8 cellular contexts compared by ENCODE assay signal in the genomic region with DNA sequence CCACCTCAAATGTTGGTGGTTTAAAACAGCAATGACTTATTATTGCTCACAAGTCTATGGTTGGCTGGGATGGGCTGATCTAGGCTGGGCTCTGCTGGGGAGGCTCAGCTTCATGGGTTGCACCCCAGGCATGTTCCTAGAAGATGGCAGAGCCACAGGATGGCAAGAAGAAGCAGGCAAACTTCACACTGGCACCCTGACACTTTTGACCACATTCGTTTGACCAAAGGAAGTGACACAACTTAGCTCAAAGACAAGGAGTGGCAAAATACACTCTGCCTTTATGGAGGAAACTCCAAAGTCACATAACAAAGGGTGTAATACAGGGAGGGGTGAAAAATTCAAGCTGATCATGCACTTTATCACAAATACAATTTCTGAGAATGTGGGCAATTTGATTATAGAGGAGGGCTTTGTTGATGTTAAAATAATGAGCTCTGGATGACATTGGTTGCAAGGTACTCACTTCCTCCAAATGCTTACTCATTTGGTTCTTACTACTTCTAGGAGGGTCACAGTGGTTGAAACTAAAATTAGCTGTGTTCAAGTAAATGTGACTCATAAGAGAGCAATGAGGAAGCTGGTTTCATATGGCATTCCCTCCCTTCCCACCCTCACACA.
DNase-seq lines count a peak whose midpoint lies in the region; ATAC-seq, FAIRE-seq and TF ChIP-seq lines count a peak whose summit lies in the region.

No MANE protein-coding gene starts in this region.

- H3K27ac Mint-ChIP-seq in CD14-positive monocyte (peak overlapping the region; percentile 83 to 95 (median 93)), type B pancreatic cell (peak overlapping the region; percentile 95), WTC11 (no peak overlapping the region)

- peak; percentile 47 for DNase-seq in CD14-positive monocyte (ENCODE audit: low spot score)
- DNase-seq in GM19239 (ENCODE audit: insufficient read length, low spot score): no peak
- DNase-seq in SK-MEL-5 (ENCODE audit: low read depth, low spot score): peak; percentile 44
- DNase-seq in fibroblast of the conjunctiva (ENCODE audit: low read depth): peak; percentile 59
- no peak for DNase-seq in type B pancreatic cell (ENCODE audit: extremely low spot score, unreplicated experiment)
- no peak for DNase-seq in WTC11 (ENCODE audit: low spot score)
- DNase-seq in NCI-H2081 (lab: John Stamatoyannopoulos, UW): no peak

- intact Hi-C loops in CD14-positive monocyte (cut with micrococcal nuclease): no loop called here

- POLR2A ChIA-PET in WTC11 (lab: Charles Lee): no interaction called here

- CTCF ChIA-PET in WTC11 (lab: Charles Lee): no interaction called here

- peak; percentile 99 for FAIRE-seq in GM19239 (lab: Jason Lieb, UNC)

- TF ChIP-seq CTCF in CD14-positive monocyte (IDR thresholded peaks at IDR 0.05): no peak
- TF ChIP-seq CTCF in type B pancreatic cell (conservative IDR thresholded peaks at IDR 0.05): no peak
- no peak for TF ChIP-seq CTCF in WTC11 (IDR thresholded peaks at IDR 0.05)

- peaks cover 34% of the 10 kb centered on the region for H3K4me1 Mint-ChIP-seq in CD14-positive monocyte
- H3K4me1 Mint-ChIP-seq in type B pancreatic cell (ENCODE audit: unreplicated experiment): no peaks in the 10 kb centered on the region
- H3K4me1 Mint-ChIP-seq in WTC11: peaks cover 7% of the 10 kb centered on the region

- ATAC-seq in HG03159 (IDR thresholded peaks at IDR 0.05; ENCODE audit: unreplicated experiment) (peak; percentile 99), WTC11 (no peak)

- in situ Hi-C loops in SK-MEL-5 (cut with HindIII; ENCODE audit: low pct_unique_long_range_greater_than_20kb, low sequenced_read_pairs): no loop called here

- H3K4me3 Mint-ChIP-seq in CD14-positive monocyte: peak overlapping the region in 1 of 2 donors; percentile 51
- no peak overlapping the region for H3K4me3 Mint-ChIP-seq in type B pancreatic cell
- H3K4me3 Mint-ChIP-seq in WTC11: no peak overlapping the region

- H3K9me3 Mint-ChIP-seq in CD14-positive monocyte (peaks cover 0 to 6% (median 0%) of the 10 kb centered on the region in 7 donors), type B pancreatic cell (peaks cover 5% of the 10 kb centered on the region), WTC11 (no peaks in the 10 kb centered on the region)

- H3K27me3 Mint-ChIP-seq in CD14-positive monocyte (ENCODE audit: low read depth in 3 of 3) (peaks cover 0 to 5% (median 0%) of the 10 kb centered on the region in 3 donors), type B pancreatic cell (peaks cover 6% of the 10 kb centered on the region), WTC11 (ENCODE audit: low read depth) (no peaks in the 10 kb centered on the region)

- H3K36me3 Mint-ChIP-seq in CD14-positive monocyte: peaks cover 0 to 2% of the 10 kb centered on the region in 2 donors
- H3K36me3 Mint-ChIP-seq in type B pancreatic cell: no peaks in the 10 kb centered on the region
- no peaks in the 10 kb centered on the region for H3K36me3 Mint-ChIP-seq in WTC11

TF ChIP-seq in WTC11, 78 proteins besides CTCF, POLR2A, EP300 and RAD21:
- no peak for TF ChIP-seq RELA (CRISPR knock-in tag; IDR thresholded peaks at IDR 0.05; ENCODE audit: borderline replicate concordance)
- TF ChIP-seq MXD4 (CRISPR knock-in tag; IDR thresholded peaks at IDR 0.05; ENCODE audit: borderline replicate concordance): no peak
- TF ChIP-seq, protein P1, sequence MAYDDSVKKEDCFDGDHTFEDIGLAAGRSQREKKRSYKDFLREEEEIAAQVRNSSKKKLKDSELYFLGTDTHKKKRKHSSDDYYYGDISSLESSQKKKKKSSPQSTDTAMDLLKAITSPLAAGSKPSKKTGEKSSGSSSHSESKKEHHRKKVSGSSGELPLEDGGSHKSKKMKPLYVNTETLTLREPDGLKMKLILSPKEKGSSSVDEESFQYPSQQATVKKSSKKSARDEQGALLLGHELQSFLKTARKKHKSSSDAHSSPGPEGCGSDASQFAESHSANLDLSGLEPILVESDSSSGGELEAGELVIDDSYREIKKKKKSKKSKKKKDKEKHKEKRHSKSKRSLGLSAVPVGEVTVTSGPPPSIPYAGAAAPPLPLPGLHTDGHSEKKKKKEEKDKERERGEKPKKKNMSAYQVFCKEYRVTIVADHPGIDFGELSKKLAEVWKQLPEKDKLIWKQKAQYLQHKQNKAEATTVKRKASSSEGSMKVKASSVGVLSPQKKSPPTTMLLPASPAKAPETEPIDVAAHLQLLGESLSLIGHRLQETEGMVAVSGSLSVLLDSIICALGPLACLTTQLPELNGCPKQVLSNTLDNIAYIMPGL (CRISPR knock-in tag; IDR thresholded peaks at IDR 0.05): no peak
- TF ChIP-seq, protein P2, sequence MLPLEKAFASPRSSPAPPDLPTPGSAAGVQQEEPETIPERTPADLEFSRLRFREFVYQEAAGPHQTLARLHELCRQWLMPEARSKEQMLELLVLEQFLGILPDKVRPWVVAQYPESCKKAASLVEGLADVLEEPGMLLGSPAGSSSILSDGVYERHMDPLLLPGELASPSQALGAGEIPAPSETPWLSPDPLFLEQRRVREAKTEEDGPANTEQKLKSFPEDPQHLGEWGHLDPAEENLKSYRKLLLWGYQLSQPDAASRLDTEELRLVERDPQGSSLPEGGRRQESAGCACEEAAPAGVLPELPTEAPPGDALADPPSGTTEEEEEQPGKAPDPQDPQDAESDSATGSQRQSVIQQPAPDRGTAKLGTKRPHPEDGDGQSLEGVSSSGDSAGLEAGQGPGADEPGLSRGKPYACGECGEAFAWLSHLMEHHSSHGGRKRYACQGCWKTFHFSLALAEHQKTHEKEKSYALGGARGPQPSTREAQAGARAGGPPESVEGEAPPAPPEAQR (CRISPR knock-in tag; IDR thresholded peaks at IDR 0.05): no peak
- no peak for TF ChIP-seq NR1H2 (CRISPR knock-in tag; IDR thresholded peaks at IDR 0.05)
- TF ChIP-seq, protein P3, sequence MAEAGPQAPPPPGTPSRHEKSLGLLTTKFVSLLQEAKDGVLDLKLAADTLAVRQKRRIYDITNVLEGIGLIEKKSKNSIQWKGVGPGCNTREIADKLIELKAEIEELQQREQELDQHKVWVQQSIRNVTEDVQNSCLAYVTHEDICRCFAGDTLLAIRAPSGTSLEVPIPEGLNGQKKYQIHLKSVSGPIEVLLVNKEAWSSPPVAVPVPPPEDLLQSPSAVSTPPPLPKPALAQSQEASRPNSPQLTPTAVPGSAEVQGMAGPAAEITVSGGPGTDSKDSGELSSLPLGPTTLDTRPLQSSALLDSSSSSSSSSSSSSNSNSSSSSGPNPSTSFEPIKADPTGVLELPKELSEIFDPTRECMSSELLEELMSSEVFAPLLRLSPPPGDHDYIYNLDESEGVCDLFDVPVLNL (CRISPR knock-in tag; IDR thresholded peaks at IDR 0.05; ENCODE audit: borderline replicate concordance, low read depth): no peak
- no peak for TF ChIP-seq TEAD4 (CRISPR knock-in tag; IDR thresholded peaks at IDR 0.05)
- TF ChIP-seq, protein P4, sequence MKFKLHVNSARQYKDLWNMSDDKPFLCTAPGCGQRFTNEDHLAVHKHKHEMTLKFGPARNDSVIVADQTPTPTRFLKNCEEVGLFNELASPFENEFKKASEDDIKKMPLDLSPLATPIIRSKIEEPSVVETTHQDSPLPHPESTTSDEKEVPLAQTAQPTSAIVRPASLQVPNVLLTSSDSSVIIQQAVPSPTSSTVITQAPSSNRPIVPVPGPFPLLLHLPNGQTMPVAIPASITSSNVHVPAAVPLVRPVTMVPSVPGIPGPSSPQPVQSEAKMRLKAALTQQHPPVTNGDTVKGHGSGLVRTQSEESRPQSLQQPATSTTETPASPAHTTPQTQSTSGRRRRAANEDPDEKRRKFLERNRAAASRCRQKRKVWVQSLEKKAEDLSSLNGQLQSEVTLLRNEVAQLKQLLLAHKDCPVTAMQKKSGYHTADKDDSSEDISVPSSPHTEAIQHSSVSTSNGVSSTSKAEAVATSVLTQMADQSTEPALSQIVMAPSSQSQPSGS (CRISPR knock-in tag; IDR thresholded peaks at IDR 0.05; ENCODE audit: borderline replicate concordance, low read depth): no peak
- no peak for TF ChIP-seq JAZF1 (CRISPR knock-in tag; IDR thresholded peaks at IDR 0.05)
- TF ChIP-seq, protein P5, sequence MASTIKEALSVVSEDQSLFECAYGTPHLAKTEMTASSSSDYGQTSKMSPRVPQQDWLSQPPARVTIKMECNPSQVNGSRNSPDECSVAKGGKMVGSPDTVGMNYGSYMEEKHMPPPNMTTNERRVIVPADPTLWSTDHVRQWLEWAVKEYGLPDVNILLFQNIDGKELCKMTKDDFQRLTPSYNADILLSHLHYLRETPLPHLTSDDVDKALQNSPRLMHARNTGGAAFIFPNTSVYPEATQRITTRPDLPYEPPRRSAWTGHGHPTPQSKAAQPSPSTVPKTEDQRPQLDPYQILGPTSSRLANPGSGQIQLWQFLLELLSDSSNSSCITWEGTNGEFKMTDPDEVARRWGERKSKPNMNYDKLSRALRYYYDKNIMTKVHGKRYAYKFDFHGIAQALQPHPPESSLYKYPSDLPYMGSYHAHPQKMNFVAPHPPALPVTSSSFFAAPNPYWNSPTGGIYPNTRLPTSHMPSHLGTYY (CRISPR knock-in tag; IDR thresholded peaks at IDR 0.05): no peak
- no peak for TF ChIP-seq NFE2L1 (CRISPR knock-in tag; IDR thresholded peaks at IDR 0.05)
- TF ChIP-seq, protein P6, sequence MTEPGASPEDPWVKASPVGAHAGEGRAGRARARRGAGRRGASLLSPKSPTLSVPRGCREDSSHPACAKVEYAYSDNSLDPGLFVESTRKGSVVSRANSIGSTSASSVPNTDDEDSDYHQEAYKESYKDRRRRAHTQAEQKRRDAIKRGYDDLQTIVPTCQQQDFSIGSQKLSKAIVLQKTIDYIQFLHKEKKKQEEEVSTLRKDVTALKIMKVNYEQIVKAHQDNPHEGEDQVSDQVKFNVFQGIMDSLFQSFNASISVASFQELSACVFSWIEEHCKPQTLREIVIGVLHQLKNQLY (CRISPR knock-in tag; IDR thresholded peaks at IDR 0.05): no peak
- TF ChIP-seq ZNF232 (CRISPR knock-in tag; IDR thresholded peaks at IDR 0.05): no peak
- TF ChIP-seq PRRX2 (CRISPR knock-in tag; IDR thresholded peaks at IDR 0.05): no peak
- TF ChIP-seq ETV6 (CRISPR knock-in tag; IDR thresholded peaks at IDR 0.05): no peak

Comparison
In these comparisons a context has a peak if more than half of its experiments do, and no peak if none do; other contexts are left out.
1. DNase-seq: peak in CD14-positive monocyte (single experiment), SK-MEL-5 (single experiment) and fibroblast of the conjunctiva (single experiment); none in GM19239 (single experiment), type B pancreatic cell (single experiment), WTC11 (single experiment) and NCI-H2081 (0 of 2).